In the genomic region with DNA sequence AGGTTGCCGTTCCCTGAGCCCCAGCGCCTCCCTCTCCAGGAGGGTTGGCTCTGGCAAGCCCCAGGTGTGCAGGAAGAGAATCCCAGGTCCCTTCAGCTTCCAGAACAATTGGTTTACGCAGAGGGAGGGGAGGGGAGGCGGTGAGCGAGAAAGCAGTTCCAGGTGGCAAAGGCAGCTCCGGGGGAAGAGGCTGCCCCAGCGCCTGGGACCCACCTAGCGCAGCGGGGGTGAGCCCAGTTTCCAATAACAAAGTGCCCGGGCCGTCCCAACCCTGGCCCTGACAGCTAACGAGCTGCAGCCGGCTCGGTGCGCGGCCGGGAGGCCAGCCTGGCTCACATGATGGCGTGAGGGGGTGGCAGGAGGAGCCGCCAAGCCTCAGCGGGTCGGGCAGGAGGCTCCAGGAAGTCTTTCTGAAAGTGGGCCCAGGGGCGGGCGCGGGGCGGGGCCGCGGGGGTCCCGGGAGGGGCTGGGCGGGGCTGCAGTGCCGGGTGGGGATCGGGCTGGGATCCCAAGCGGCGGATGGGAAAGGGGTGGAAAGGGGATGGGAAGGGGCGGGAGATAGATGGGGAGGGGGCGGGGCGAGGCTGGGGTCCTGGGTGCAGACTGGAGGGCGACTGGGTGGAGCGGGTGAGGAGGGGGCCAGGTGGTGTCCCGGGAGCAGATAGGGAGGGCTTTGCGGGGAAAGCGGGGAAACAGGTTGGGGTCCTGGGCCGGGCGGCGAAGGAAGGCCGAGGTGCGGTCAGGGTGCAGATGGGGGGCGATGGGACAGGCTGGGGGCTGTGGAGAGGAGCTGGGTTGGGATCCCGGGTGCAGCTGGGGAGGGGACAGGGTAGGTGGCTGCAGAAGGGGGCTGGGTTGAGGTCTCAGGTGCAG, we compare ENCODE assay signal across 8 cellular contexts. TPM values are rescaled to one million over a fixed set of nuclear protein-coding genes. Genes with fewer than 3 reads are reported as not detected.
A peak's percentile ranks its signal among the peaks of the same experiment; 100 is the strongest.
DNase-seq lines count a peak whose midpoint lies in the region; ATAC-seq and TF ChIP-seq lines count a peak whose summit lies in the region.

No MANE protein-coding gene starts in this region.

- H3K4me3 ChIP-seq in mononuclear cell (ENCODE audit: low read length) (peak overlapping the region; percentile 12), thoracic aorta (peak overlapping the region; percentile 69)

- peak; percentile 65 for DNase-seq in NCI-H748 (lab: John Stamatoyannopoulos, UW; ENCODE audit: unreplicated experiment)
- DNase-seq in NCI-H748 treated with DMSO at 0.1 percent for 48 hours (lab: John Stamatoyannopoulos, UW), result no peak
- peak; percentile 71 for DNase-seq in activated CD8-positive, alpha-beta T cell treated with anti-CD3 and anti-CD28 coated beads for 36 hours
- DNase-seq in thoracic aorta (ENCODE audit: low spot score), result no peak
- DNase-seq in NCI-H187 (lab: John Stamatoyannopoulos, UW), result no peak
- no peak for DNase-seq in cerebellar cortex (ENCODE audit: low spot score)

- peak; percentile 77 for ATAC-seq in activated CD8-positive, alpha-beta T cell treated with anti-CD3 and anti-CD28 coated beads for 36 hours
- peak; percentile 29 for ATAC-seq in esophagus mucosa
- ATAC-seq in thoracic aorta (ENCODE audit: insufficient number of reproducible peaks, low FRiP score, low read depth), result no peak

- H3K4me3 Mint-ChIP-seq in activated CD8-positive, alpha-beta T cell treated with anti-CD3 and anti-CD28 coated beads for 36 hours, result peak overlapping the region; percentile 71

- POLR2A ChIA-PET in activated CD8-positive, alpha-beta T cell treated with anti-CD3 and anti-CD28 coated beads for 36 hours (lab: Charles Lee), result interaction anchor here (0.6 to 1.1 kb wide), 5 partner anchors 17 to 77 kb away, joined by 3 to 4 read pairs (median 3); no protein-coding TSS in a partner anchor

- no peaks in the 10 kb centered on the region for H3K9me3 ChIP-seq in mononuclear cell (ENCODE audit: low read depth, low read length)
- no peaks in the 10 kb centered on the region for H3K9me3 ChIP-seq in thoracic aorta

- H3K9me3 Mint-ChIP-seq in activated CD8-positive, alpha-beta T cell treated with anti-CD3 and anti-CD28 coated beads for 36 hours, result no peaks in the 10 kb centered on the region

- peak overlapping the region; percentile 95 to 98 for H3K27ac ChIP-seq in thoracic aorta

- H3K36me3 Mint-ChIP-seq in activated CD8-positive, alpha-beta T cell treated with anti-CD3 and anti-CD28 coated beads for 36 hours (ENCODE audit: low read depth), result peaks cover 44% of the 10 kb centered on the region

- peaks cover 6% of the 10 kb centered on the region for H3K36me3 ChIP-seq in thoracic aorta

- H3K4me1 Mint-ChIP-seq in activated CD8-positive, alpha-beta T cell treated with anti-CD3 and anti-CD28 coated beads for 36 hours (ENCODE audit: low read depth), result peaks cover 59% of the 10 kb centered on the region

- H3K4me1 ChIP-seq in mononuclear cell (ENCODE audit: insufficient read depth, low read length) (peaks cover 28% of the 10 kb centered on the region), thoracic aorta (ENCODE audit: control insufficient read depth in 1 of 2, low read depth in 2 of 2) (peaks cover 59 to 92% of the 10 kb centered on the region in 2 donors)

- peak overlapping the region; percentile 55 for H3K27ac Mint-ChIP-seq in activated CD8-positive, alpha-beta T cell treated with anti-CD3 and anti-CD28 coated beads for 36 hours

- no peak for TF ChIP-seq CTCF in activated CD8-positive, alpha-beta T cell treated with anti-CD3 and anti-CD28 coated beads for 36 hours (IDR thresholded peaks at IDR 0.05)
- TF ChIP-seq CTCF in thoracic aorta (IDR thresholded peaks at IDR 0.05), result no peak

- H3K27me3 Mint-ChIP-seq in activated CD8-positive, alpha-beta T cell treated with anti-CD3 and anti-CD28 coated beads for 36 hours, result no peaks in the 10 kb centered on the region

- CTCF ChIA-PET in activated CD8-positive, alpha-beta T cell treated with anti-CD3 and anti-CD28 coated beads for 36 hours (lab: Charles Lee), result interaction anchor here (1.1 to 2.7 kb wide), 2 partner anchors 24 to 63 kb away, joined by 3 to 12 read pairs; no protein-coding TSS in a partner anchor

- H3K27me3 ChIP-seq in mononuclear cell (ENCODE audit: insufficient read depth, low read length), result no peaks in the 10 kb centered on the region
- no peaks in the 10 kb centered on the region for H3K27me3 ChIP-seq in thoracic aorta (replicated peaks; ENCODE audit: insufficient read depth)

- intact Hi-C loops in activated CD8-positive, alpha-beta T cell treated with anti-CD3 and anti-CD28 coated beads for 36 hours (cut with micrococcal nuclease), result no loop called here

RNA-seq across cellular contexts. Expression of a gene that starts 22.8 kb away (rescaled TPM):
- total RNA-seq in activated CD8-positive, alpha-beta T cell treated with anti-CD3 and anti-CD28 coated beads for 36 hours, result 100 to 1,000 TPM; 129 to 135 TPM
- total RNA-seq in esophagus mucosa (116 TPM), mononuclear cell (80.4 TPM), thoracic aorta (100 to 1,000 TPM in 1 of 2 donors, 10 to 100 TPM in 1; 65.9 to 150 TPM)

RNA-seq across cellular contexts. Expression of a gene that starts 48.7 kb away (rescaled TPM):
- total RNA-seq in activated CD8-positive, alpha-beta T cell treated with anti-CD3 and anti-CD28 coated beads for 36 hours, result not detected
- total RNA-seq in esophagus mucosa (not detected), mononuclear cell (not detected), thoracic aorta (not detected)

Comparison
In these comparisons a context has a peak if more than half of its experiments do, and no peak if none do; other contexts are left out.
1. DNase-seq: peak in NCI-H748 (single experiment) and activated CD8-positive, alpha-beta T cell treated with anti-CD3 and anti-CD28 coated beads for 36 hours (single experiment); none in NCI-H748 treated with DMSO at 0.1 percent for 48 hours (single experiment), thoracic aorta (single experiment), NCI-H187 (0 of 2) and cerebellar cortex (single experiment).